In genomic region chr10:79241629-79241989, GRCh38 we compare ENCODE assay signal across 9 cellular contexts.
DNase-seq lines count a peak whose midpoint lies in the region; ATAC-seq and TF ChIP-seq lines count a peak whose summit lies in the region.
"Had no signal": no experiment of that assay in that cellular context is flagged by ENCODE, and none has a peak within 500 bp of the region (broad histone marks: within the 10 kb centered on the region; RNA-seq: fewer than 3 reads in every experiment).

No MANE protein-coding gene starts in this region.

- no peak overlapping the region for H3K4me3 ChIP-seq in right cardiac atrium (ENCODE audit: low read length)

- ATAC-seq in right cardiac atrium (no peak), Right ventricle myocardium superior (ENCODE audit: poor library complexity) (no peak), natural killer cell (no peak), HG02759 (IDR thresholded peaks at IDR 0.05; ENCODE audit: unreplicated experiment) (no peak), GM19395 (IDR thresholded peaks at IDR 0.05; ENCODE audit: unreplicated experiment) (no peak)

- H3K4me3 Mint-ChIP-seq in natural killer cell = peak overlapping the region; percentile 91

- intact Hi-C loops in right cardiac atrium (cut with DNase I) (no loop called here), Right ventricle myocardium superior (cut with DNase I) (no loop called here), natural killer cell (cut with micrococcal nuclease) (no loop called here)

- H3K27ac ChIP-seq in right cardiac atrium (ENCODE audit: low read length) = peak overlapping the region; percentile 84
- H3K27ac ChIP-seq in caudate nucleus (ENCODE audit: low read depth, low read length) = peak overlapping the region; percentile 61

- H3K9me3 ChIP-seq in right cardiac atrium (ENCODE audit: control insufficient read depth, low read length) = no peaks in the 10 kb centered on the region

- H3K9me3 Mint-ChIP-seq in natural killer cell = no peaks in the 10 kb centered on the region

- no peak for DNase-seq in right cardiac atrium
- DNase-seq in Right ventricle myocardium superior = no peak
- no peak for DNase-seq in caudate nucleus (lab: John Stamatoyannopoulos, UW)
- no peak for DNase-seq in natural killer cell
- no peak for DNase-seq in GM19240 (ENCODE audit: insufficient read length, low spot score)
- no peak for DNase-seq in HPDE6-E6E7 (ENCODE audit: extremely low spot score)
- DNase-seq: NCI-H2081 treated with DMSO at 0.1 percent for 48 hours had no signal

- 43% methylated on average over 5 of the region's 5 CpGs for WGBS in right cardiac atrium

- H3K4me1 Mint-ChIP-seq in natural killer cell = peaks cover 54 to 61% of the 10 kb centered on the region in 2 donors

- no peaks in the 10 kb centered on the region for H3K27me3 Mint-ChIP-seq in natural killer cell (ENCODE audit: low read depth in 2 of 2)

- no peak for TF ChIP-seq CTCF in natural killer cell (IDR thresholded peaks at IDR 0.05)

- peak overlapping the region; percentile 65 to 79 for H3K27ac Mint-ChIP-seq in natural killer cell

- no peaks in the 10 kb centered on the region for H3K36me3 Mint-ChIP-seq in natural killer cell

- H3K27me3 ChIP-seq in right cardiac atrium (ENCODE audit: control insufficient read depth, insufficient read depth) = no peaks in the 10 kb centered on the region

- H3K4me1 ChIP-seq in right cardiac atrium (ENCODE audit: control insufficient read depth, insufficient read depth, low read length) = peaks cover 56% of the 10 kb centered on the region
